In the genomic region with DNA sequence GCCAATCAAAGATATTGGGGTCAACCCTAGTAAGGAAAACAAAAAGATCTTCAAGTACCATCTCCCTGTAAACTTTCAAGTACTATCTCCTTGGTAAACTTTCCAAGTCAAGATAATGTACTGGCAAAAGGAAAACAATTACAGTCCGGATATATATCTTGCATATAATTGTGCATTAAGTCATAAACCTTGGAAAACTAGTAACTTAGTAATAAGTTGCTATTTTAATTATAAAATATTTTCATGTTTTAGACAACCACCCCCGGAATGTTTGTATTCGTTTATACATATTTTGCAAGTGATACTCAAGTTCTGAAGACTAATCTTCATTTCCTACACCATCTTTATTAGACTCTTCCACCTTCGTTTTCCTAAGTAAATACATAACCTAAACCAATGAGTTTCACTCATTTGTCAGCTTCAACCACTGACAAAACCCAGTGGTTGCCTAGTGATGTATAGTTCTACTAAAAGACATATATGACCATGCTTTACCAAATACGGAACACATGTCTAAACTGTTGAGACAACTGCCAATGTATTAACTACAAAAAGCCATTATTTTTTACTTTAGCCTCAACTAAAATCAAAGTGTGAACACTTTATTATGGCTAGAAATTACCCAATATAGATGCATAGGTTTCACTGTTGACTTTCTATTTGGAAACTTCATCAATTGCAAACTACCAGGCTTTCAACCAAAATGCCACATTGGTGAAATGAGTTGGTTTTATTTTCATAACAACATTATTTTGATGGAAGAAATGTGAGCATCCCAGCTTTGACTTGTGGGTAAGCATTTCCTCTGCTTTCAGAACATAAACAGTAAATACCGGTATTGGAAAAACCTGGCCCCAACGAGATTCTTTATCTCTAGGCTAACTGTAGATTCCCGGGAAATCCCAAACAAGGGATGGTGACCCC, we compare ENCODE assay signal across 8 cellular contexts. TPM values are rescaled to one million over a fixed set of nuclear protein-coding genes. Genes with fewer than 3 reads are reported as not detected.
DNase-seq lines count a peak whose midpoint lies in the region; ATAC-seq, FAIRE-seq and TF ChIP-seq lines count a peak whose summit lies in the region.

No MANE protein-coding gene starts in this region.

- H2AFZ ChIP-seq in endothelial cell of umbilical vein (ENCODE audit: low read depth, low read length) (no peak overlapping the region), parathyroid adenoma (peak overlapping the region; percentile 75)

- H3K4me3 ChIP-seq in NT2/D1 (ENCODE audit: insufficient read length, low read depth), result peak overlapping the region; percentile 58
- peak overlapping the region; percentile 36 to 61 (median 46) for H3K4me3 ChIP-seq in endothelial cell of umbilical vein (replicated peaks in 1 of 3; ENCODE audit: insufficient read depth in 1 of 3, low read depth in 1 of 3, low read length in 3 of 3)
- peak overlapping the region; percentile 50 for H3K4me3 ChIP-seq in parathyroid adenoma (ENCODE audit: low read depth, low read length)

- dilution Hi-C loops in endothelial cell of umbilical vein (cut with MboI; ENCODE audit: extremely low pct_ligation_motif_present, low sequenced_read_pairs), result no loop called here

- no peak for TF ChIP-seq POLR2A in endothelial cell of umbilical vein (IDR thresholded peaks at IDR 0.05; ENCODE audit: low read depth, low read length)

- H3K27me3 ChIP-seq in NT2/D1 (ENCODE audit: insufficient read depth, insufficient read length) (no peaks in the 10 kb centered on the region), endothelial cell of umbilical vein (ENCODE audit: control insufficient read depth in 2 of 2, insufficient read depth in 2 of 2, low read length in 2 of 2) (no peaks in the 10 kb centered on the region), parathyroid adenoma (ENCODE audit: control insufficient read depth, insufficient read depth, low read length) (no peaks in the 10 kb centered on the region)

- ATAC-seq in left colon (no peak), GM18868 (IDR thresholded peaks at IDR 0.05; ENCODE audit: unreplicated experiment) (no peak)

- DNase-seq in DMS 273 treated with DMSO at 0.1 percent for 48 hours (lab: John Stamatoyannopoulos, UW), result peak; percentile 26
- no peak for DNase-seq in NT2/D1 (ENCODE audit: low read depth, low spot score)
- peak; percentile 13 for DNase-seq in endothelial cell of umbilical vein (ENCODE audit: low read depth, low spot score)
- no peak for DNase-seq in effector CD4-positive, alpha-beta T cell
- DNase-seq in left colon, result no peak
- DNase-seq in SIG-M5 (lab: John Stamatoyannopoulos, UW), result no peak

- H3K79me2 ChIP-seq in endothelial cell of umbilical vein (ENCODE audit: control insufficient read depth, insufficient read depth, low read length) (peaks cover 44% of the 10 kb centered on the region), parathyroid adenoma (no peaks in the 10 kb centered on the region)

- H3K9me1 ChIP-seq in endothelial cell of umbilical vein (replicated peaks; ENCODE audit: control insufficient read depth, extremely low read depth, insufficient read depth, low read length), result no peaks in the 10 kb centered on the region

- intact Hi-C loops in endothelial cell of umbilical vein (cut with micrococcal nuclease), result loop anchor here (1.0 to 10.0 kb wide), 3 partner anchors 79 to 596 kb away; no protein-coding TSS in a partner anchor
- intact Hi-C loops in left colon (cut with DNase I, micrococcal nuclease), result no loop called here

- H4K20me1 ChIP-seq in endothelial cell of umbilical vein (replicated peaks; ENCODE audit: control insufficient read depth, extremely low read depth, insufficient read depth, low read length), result peaks cover 2% of the 10 kb centered on the region

- CTCF ChIA-PET in endothelial cell of umbilical vein (lab: Charles Lee), result no interaction called here

- FAIRE-seq in endothelial cell of umbilical vein (lab: Jason Lieb, UNC), result no peak

- H3K9me3 ChIP-seq in NT2/D1 (ENCODE audit: insufficient read depth, low read length), result no peaks in the 10 kb centered on the region
- no peaks in the 10 kb centered on the region for H3K9me3 ChIP-seq in endothelial cell of umbilical vein (replicated peaks; ENCODE audit: control insufficient read depth, insufficient read depth, low read length)
- no peaks in the 10 kb centered on the region for H3K9me3 ChIP-seq in parathyroid adenoma (ENCODE audit: control insufficient read depth, low read length)

- TF ChIP-seq CTCF in endothelial cell of umbilical vein (IDR thresholded peaks at IDR 0.05; ENCODE audit: extremely low read depth in 1 of 2, insufficient read depth in 1 of 2, low read depth in 1 of 2, low read length in 2 of 2), result no peak
- TF ChIP-seq CTCF in parathyroid adenoma (IDR thresholded peaks at IDR 0.05), result no peak

- H3K9ac ChIP-seq in NT2/D1 (ENCODE audit: insufficient read length, low read depth) (peak overlapping the region; percentile 69), endothelial cell of umbilical vein (replicated peaks; ENCODE audit: extremely low read depth, insufficient read depth, low read length) (peak overlapping the region; percentile 17), parathyroid adenoma (no peak overlapping the region)

- H3K4me2 ChIP-seq in endothelial cell of umbilical vein (ENCODE audit: insufficient read depth, low read length) (peak overlapping the region; percentile 80), parathyroid adenoma (ENCODE audit: low read length) (peak overlapping the region; percentile 72)

- H3K36me3 ChIP-seq in NT2/D1 (ENCODE audit: insufficient read depth, insufficient read length, low read length) (no peaks in the 10 kb centered on the region), endothelial cell of umbilical vein (ENCODE audit: control insufficient read depth in 2 of 2, extremely low read depth in 1 of 2, insufficient read depth in 2 of 2, low read length in 2 of 2) (no peaks in the 10 kb centered on the region), parathyroid adenoma (ENCODE audit: control insufficient read depth, insufficient read depth, low read length) (no peaks in the 10 kb centered on the region)

- POLR2A ChIA-PET in endothelial cell of umbilical vein (lab: Charles Lee), result no interaction called here

- BruUV-seq in endothelial cell of umbilical vein (replicated peaks; lab: Mats Ljungman, UMichigan), result TSS peak; percentile 38

- H3K27ac ChIP-seq in endothelial cell of umbilical vein (ENCODE audit: insufficient read depth, low read depth, low read length) (peak overlapping the region; percentile 66), parathyroid adenoma (peak overlapping the region; percentile 69)

- no peaks in the 10 kb centered on the region for H3K4me1 ChIP-seq in NT2/D1 (ENCODE audit: insufficient read depth, insufficient read length)
- peaks cover 24% of the 10 kb centered on the region for H3K4me1 ChIP-seq in endothelial cell of umbilical vein (ENCODE audit: control insufficient read depth, extremely low read depth, insufficient read depth, low read length)
- H3K4me1 ChIP-seq in parathyroid adenoma, result no peaks in the 10 kb centered on the region

TF ChIP-seq in endothelial cell of umbilical vein, 7 proteins besides CTCF, POLR2A, EP300 and RAD21:
- TF ChIP-seq EZH2 (IDR thresholded peaks at IDR 0.05; ENCODE audit: borderline replicate concordance, low read depth, low read length, severe bottlenecking) (no peak), JUN (IDR thresholded peaks at IDR 0.05; ENCODE audit: borderline replicate concordance, insufficient read depth, insufficient read length, low read depth) (no peak), GATA2 (IDR thresholded peaks at IDR 0.05; ENCODE audit: insufficient read depth, insufficient read length, low read depth, low read length) (no peak), POLR2AphosphoS5 (IDR thresholded peaks at IDR 0.05; ENCODE audit: insufficient read depth, low read depth, low read length) (no peak), MYC (IDR thresholded peaks at IDR 0.05; ENCODE audit: low read depth, low read length) (no peak), FOS (IDR thresholded peaks at IDR 0.05; ENCODE audit: borderline replicate concordance, insufficient read depth, low read length) (no peak)
- TF ChIP-seq, protein P1, sequence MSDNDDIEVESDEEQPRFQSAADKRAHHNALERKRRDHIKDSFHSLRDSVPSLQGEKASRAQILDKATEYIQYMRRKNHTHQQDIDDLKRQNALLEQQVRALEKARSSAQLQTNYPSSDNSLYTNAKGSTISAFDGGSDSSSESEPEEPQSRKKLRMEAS (IDR thresholded peaks at IDR 0.05; ENCODE audit: insufficient read depth, insufficient read length), result no peak
TF ChIP-seq in endothelial cell of umbilical vein: peak in this region for 0.

RNA-seq across cellular contexts. Expression of a gene that starts 1.6 kb away (rescaled TPM):
- total RNA-seq in endothelial cell of umbilical vein, result 97.1 and 98.2 TPM in 2 replicates
- polyA plus RNA-seq in endothelial cell of umbilical vein, result 18.2 and 20.6 TPM in 2 replicates
- 21.5 and 21.7 TPM in 2 replicates for polyA plus RNA-seq in endothelial cell of umbilical vein (2011; cell fraction: cytosol; rRNA removed)
- polyA plus RNA-seq in endothelial cell of umbilical vein (2011; cell fraction: nucleus; rRNA removed), result 36.3 and 44.6 TPM in 2 replicates
- polyA plus RNA-seq in endothelial cell of umbilical vein (2012), result 30.7 and 41.2 TPM in 2 replicates
- 42.2 and 44.8 TPM in 2 replicates for polyA minus RNA-seq in endothelial cell of umbilical vein
- polyA minus RNA-seq in endothelial cell of umbilical vein (2011; cell fraction: cytosol; rRNA and poly(A)+ RNA removed), result 0.10 TPM
- 83.3 and 96.8 TPM in 2 replicates for polyA minus RNA-seq in endothelial cell of umbilical vein (2011; cell fraction: nucleus; rRNA and poly(A)+ RNA removed)
- total RNA-seq in left colon, result 10 to 100 TPM in 1 of 2 donors, 1 to 10 TPM in 1; 9.7 to 21.1 TPM

Comparison
In these comparisons a context has a peak if more than half of its experiments do, and no peak if none do; other contexts are left out.
1. DNase-seq: peak in DMS 273 treated with DMSO at 0.1 percent for 48 hours (single experiment) and endothelial cell of umbilical vein (single experiment); none in NT2/D1 (single experiment), effector CD4-positive, alpha-beta T cell (single experiment), left colon (0 of 2) and SIG-M5 (single experiment).
2. Peak in every context shown above with its lines, with median percentiles within 50 percentile points of each other: H3K4me3 ChIP-seq.